8 cellular contexts compared by ENCODE assay signal in the genomic region with DNA sequence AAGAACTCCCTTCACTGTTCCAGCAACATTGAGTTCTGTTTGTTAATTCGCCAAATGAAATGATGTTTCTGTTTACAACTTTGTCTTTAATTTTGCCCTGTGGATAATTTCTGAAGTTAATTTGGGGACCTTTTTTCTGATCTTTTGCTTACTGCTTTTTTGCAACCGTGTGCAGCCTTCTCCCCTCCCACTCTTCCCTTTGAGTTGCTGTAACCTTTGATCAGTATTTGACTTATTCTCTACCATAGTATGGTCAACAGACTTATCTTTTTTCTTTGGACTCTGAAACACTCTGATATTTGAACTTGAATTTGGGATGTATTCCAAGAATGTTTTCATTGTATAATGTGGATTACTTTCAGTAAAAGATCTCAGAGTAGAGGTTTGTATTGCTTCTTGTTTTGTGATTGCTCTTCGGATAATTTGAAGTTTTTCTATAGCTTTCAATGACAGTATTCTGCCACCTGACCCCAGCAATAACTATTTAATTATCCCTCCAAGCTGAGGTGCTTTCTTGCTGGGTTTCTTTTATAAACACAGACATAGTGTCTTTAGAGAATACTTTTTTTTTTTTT. TPM values are rescaled to one million over a fixed set of nuclear protein-coding genes. Genes with fewer than 3 reads are reported as not detected.
DNase-seq lines count a peak whose midpoint lies in the region; ATAC-seq, FAIRE-seq and TF ChIP-seq lines count a peak whose summit lies in the region.

No MANE protein-coding gene starts in this region.

- H3K9me3 ChIP-seq in T-helper 17 cell (ENCODE audit: control insufficient read depth, low read length, poor library complexity, severe bottlenecking): no peaks in the 10 kb centered on the region
- no peaks in the 10 kb centered on the region for H3K9me3 ChIP-seq in skeletal muscle tissue (ENCODE audit: control insufficient read depth in 3 of 3, low read length in 3 of 3)

- H3K36me3 ChIP-seq in skeletal muscle tissue (ENCODE audit: control insufficient read depth in 3 of 3, insufficient read depth in 3 of 3, low read length in 3 of 3): peaks cover 8 to 22% (median 17%) of the 10 kb centered on the region in 3 donors

- peak overlapping the region; percentile 95 for H3K4me3 Mint-ChIP-seq in T-helper 17 cell

- H3K27me3 Mint-ChIP-seq in T-helper 17 cell: no peaks in the 10 kb centered on the region

- H3K4me1 ChIP-seq in foreskin keratinocyte: peaks cover 15% of the 10 kb centered on the region
- H3K4me1 ChIP-seq in skeletal muscle tissue (ENCODE audit: control insufficient read depth in 3 of 3, insufficient read depth in 3 of 3, low read length in 3 of 3): peaks cover 14 to 26% (median 16%) of the 10 kb centered on the region in 3 donors

- ATAC-seq in T-helper 17 cell (no peak), foreskin keratinocyte (no peak), GM21447 (IDR thresholded peaks at IDR 0.05; ENCODE audit: unreplicated experiment) (no peak), GM21390 (IDR thresholded peaks at IDR 0.05; ENCODE audit: unreplicated experiment) (no peak)

- H3K9ac ChIP-seq in skeletal muscle tissue (ENCODE audit: low read depth in 1 of 3, low read length in 3 of 3): peak overlapping the region; percentile 70 to 87 (median 84)

- DNase-seq in H54 (ENCODE audit: insufficient read length, low spot score) (no peak), T-helper 17 cell (no peak), foreskin keratinocyte (no peak), NCI-H82 treated with DMSO at 0.1 percent for 48 hours (lab: John Stamatoyannopoulos, UW; ENCODE audit: unreplicated experiment) (no peak)
- DNase-seq in stimulated activated CD4-positive, alpha-beta T cell treated with anti-CD3 and anti-CD28 coated beads, Interleukin-4, amount 100 ng/mL, for 1 hour: no peak

- peak; percentile 15 for FAIRE-seq in H54 (lab: Jason Lieb, UNC)

- TF ChIP-seq POLR2A in H54 (IDR thresholded peaks at IDR 0.05; ENCODE audit: low read depth, low read length): no peak

- H3K27ac ChIP-seq in foreskin keratinocyte (peak overlapping the region; percentile 24), skeletal muscle tissue (ENCODE audit: low read depth, low read length) (peak overlapping the region; percentile 56)

- TF ChIP-seq CTCF in foreskin keratinocyte (conservative IDR thresholded peaks at IDR 0.05): no peak

- no peaks in the 10 kb centered on the region for H3K27me3 ChIP-seq in foreskin keratinocyte
- no peaks in the 10 kb centered on the region for H3K27me3 ChIP-seq in skeletal muscle tissue (ENCODE audit: control insufficient read depth in 3 of 3, insufficient read depth in 3 of 3, low read length in 3 of 3)

- H3K27ac Mint-ChIP-seq in T-helper 17 cell: peak overlapping the region; percentile 83

- H3K4me3 ChIP-seq in skeletal muscle tissue (ENCODE audit: low read length in 3 of 3): peak overlapping the region; percentile 84 to 87 (median 84)

- peaks cover 26% of the 10 kb centered on the region for H3K4me1 Mint-ChIP-seq in T-helper 17 cell

- peaks cover 11% of the 10 kb centered on the region for H3K36me3 Mint-ChIP-seq in T-helper 17 cell (ENCODE audit: low read depth)

RNA-seq across cellular contexts. Expression of a gene that starts 1.7 kb away (rescaled TPM):
- total RNA-seq in T-helper 17 cell (10 to 100 TPM; 19.7 to 21.9 TPM), foreskin keratinocyte (46.1 and 46.9 TPM in 2 replicates), skeletal muscle tissue (51.7 TPM)
- polyA plus RNA-seq in foreskin keratinocyte: 50.7 and 52.5 TPM in 2 replicates

RNA-seq across cellular contexts. Expression of a gene that starts 46.2 kb away (rescaled TPM):
- total RNA-seq in T-helper 17 cell: not detected
- total RNA-seq in foreskin keratinocyte: 3.1 and 3.2 TPM in 2 replicates
- 1.3 and 1.5 TPM in 2 replicates for polyA plus RNA-seq in foreskin keratinocyte
- under 0.01 TPM for total RNA-seq in skeletal muscle tissue

RNA-seq across cellular contexts. Expression of a gene that starts 57.2 kb away (rescaled TPM):
- total RNA-seq in T-helper 17 cell: 1 to 10 TPM; 2.8 to 3.4 TPM
- total RNA-seq in foreskin keratinocyte: 18.1 and 18.4 TPM in 2 replicates
- polyA plus RNA-seq in foreskin keratinocyte: 4.6 and 5.7 TPM in 2 replicates
- total RNA-seq in skeletal muscle tissue: 4.7 TPM

RNA-seq across cellular contexts. Expression of a gene that starts 57.3 kb away (rescaled TPM):
- total RNA-seq in T-helper 17 cell: 10 to 100 TPM; 12.8 to 14.6 TPM
- 22.0 and 27.0 TPM in 2 replicates for total RNA-seq in foreskin keratinocyte
- 15.0 and 19.1 TPM in 2 replicates for polyA plus RNA-seq in foreskin keratinocyte
- total RNA-seq in skeletal muscle tissue: 6.8 TPM
